ENCODE assay signal across 1 cellular context in the genomic region with DNA sequence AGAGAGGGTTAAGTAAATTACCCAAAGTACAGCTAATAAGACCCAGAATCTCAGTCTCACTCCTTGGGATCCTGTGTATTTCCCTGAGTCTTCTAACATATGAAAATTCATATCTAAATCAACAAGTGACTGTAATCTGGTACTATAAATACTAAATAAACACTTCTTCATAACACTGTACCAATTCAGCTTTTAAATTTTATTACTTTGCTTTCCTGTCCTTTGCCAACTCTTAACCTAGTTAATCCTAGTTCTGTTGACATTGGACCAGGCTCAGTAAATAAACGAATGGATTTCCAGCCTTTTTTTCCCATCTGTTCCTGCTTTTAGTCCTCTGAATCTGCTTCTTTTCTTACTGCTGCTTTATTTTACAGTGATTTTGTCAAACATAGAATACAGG.
TF ChIP-seq lines count a peak whose summit lies in the region.

No MANE protein-coding gene starts in this region.

TF ChIP-seq in HEK293, 187 proteins besides CTCF, POLR2A, EP300 and RAD21 (continued from another document):
- TF ChIP-seq, protein P1, sequence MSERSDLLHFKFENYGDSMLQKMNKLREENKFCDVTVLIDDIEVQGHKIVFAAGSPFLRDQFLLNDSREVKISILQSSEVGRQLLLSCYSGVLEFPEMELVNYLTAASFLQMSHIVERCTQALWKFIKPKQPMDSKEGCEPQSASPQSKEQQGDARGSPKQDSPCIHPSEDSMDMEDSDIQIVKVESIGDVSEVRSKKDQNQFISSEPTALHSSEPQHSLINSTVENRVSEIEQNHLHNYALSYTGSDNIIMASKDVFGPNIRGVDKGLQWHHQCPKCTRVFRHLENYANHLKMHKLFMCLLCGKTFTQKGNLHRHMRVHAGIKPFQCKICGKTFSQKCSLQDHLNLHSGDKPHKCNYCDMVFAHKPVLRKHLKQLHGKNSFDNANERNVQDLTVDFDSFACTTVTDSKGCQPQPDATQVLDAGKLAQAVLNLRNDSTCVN (tag by site-specific recombination; optimal IDR thresholded peaks at IDR 0.05) = no peak
- TF ChIP-seq SCRT2 (tag by site-specific recombination; IDR thresholded peaks at IDR 0.05) = peak; percentile 60
- no peak for TF ChIP-seq ZNF211 (tag by site-specific recombination; IDR thresholded peaks at IDR 0.05; ENCODE audit: low read depth)
- TF ChIP-seq, protein P2, sequence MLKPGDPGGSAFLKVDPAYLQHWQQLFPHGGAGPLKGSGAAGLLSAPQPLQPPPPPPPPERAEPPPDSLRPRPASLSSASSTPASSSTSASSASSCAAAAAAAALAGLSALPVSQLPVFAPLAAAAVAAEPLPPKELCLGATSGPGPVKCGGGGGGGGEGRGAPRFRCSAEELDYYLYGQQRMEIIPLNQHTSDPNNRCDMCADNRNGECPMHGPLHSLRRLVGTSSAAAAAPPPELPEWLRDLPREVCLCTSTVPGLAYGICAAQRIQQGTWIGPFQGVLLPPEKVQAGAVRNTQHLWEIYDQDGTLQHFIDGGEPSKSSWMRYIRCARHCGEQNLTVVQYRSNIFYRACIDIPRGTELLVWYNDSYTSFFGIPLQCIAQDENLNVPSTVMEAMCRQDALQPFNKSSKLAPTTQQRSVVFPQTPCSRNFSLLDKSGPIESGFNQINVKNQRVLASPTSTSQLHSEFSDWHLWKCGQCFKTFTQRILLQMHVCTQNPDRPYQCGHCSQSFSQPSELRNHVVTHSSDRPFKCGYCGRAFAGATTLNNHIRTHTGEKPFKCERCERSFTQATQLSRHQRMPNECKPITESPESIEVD (tag by site-specific recombination; IDR thresholded peaks at IDR 0.05) = peak; percentile 59; the same call in 1 of the 2 replicates
- no peak for TF ChIP-seq ZNF654 (tag by site-specific recombination; IDR thresholded peaks at IDR 0.05; ENCODE audit: low read depth)
- TF ChIP-seq ZNF473 (tag by site-specific recombination; IDR thresholded peaks at IDR 0.05) = no peak
- peak; percentile 37; the same call in 1 of the 2 replicates for TF ChIP-seq FEZF1 (tag by site-specific recombination; IDR thresholded peaks at IDR 0.05)
- no peak for TF ChIP-seq BCL11B (tag by site-specific recombination; IDR thresholded peaks at IDR 0.05; ENCODE audit: low read depth)
- TF ChIP-seq ZNF777 (tag by site-specific recombination; IDR thresholded peaks at IDR 0.05; ENCODE audit: borderline replicate concordance) = no peak
- no peak for TF ChIP-seq ZNF501 (tag by site-specific recombination; IDR thresholded peaks at IDR 0.05)
- TF ChIP-seq ZNF423 (tag by site-specific recombination; IDR thresholded peaks at IDR 0.05) = no peak
- TF ChIP-seq ZNF214 (tag by site-specific recombination; IDR thresholded peaks at IDR 0.05; ENCODE audit: borderline replicate concordance) = no peak
